ENCODE assay signal across 9 cellular contexts in the genomic region with DNA sequence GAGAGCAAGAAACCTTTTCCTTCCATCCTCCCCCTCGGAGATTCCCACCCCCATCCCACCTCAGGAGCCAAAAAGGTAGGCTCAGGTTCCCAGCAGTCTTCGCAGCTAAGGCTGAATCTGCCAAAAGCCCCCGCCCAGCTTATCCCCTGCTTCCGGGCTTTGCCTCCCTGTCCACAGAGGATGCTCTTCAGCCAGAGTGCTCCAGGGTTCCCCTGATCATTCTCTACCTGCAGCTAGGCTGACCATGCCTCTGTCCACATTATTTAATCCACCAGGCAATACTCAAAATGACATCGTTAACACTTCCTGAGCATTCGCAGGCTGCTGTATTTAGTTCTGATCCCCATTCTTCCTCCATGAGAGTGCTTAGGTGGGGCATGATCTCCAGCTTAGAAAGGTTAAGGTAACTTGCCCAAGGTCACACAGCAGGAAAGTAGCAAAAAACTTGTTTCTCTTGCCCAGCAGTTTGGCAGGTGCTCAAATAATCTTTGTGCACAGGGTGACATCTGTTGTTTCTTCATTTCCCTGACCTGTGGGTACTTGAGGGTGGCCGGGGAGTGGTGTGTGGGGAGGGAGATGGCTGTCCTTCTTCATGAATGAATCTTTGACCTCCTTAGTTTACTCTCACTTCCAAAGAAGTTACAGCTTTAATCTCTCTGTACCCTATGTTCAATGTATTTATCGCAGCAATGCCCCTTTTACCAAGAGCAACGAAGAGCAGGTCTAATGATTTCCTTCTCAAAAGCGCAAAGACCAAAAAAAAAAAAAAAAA. TPM values are rescaled to one million over a fixed set of nuclear protein-coding genes. Genes with fewer than 3 reads are reported as not detected.
DNase-seq lines count a peak whose midpoint lies in the region; ATAC-seq and TF ChIP-seq lines count a peak whose summit lies in the region.
"Had no signal": no experiment of that assay in that cellular context is flagged by ENCODE, and none has a peak within 500 bp of the region (broad histone marks: within the 10 kb centered on the region; RNA-seq: fewer than 3 reads in every experiment).

No MANE protein-coding gene starts in this region.

- TF ChIP-seq POLR2A in body of pancreas (IDR thresholded peaks at IDR 0.05): peak in 2 of 3 donors; percentile 35 to 46

- H3K4me1 ChIP-seq in CD8-positive, alpha-beta memory T cell (ENCODE audit: insufficient read depth, low read length): peaks cover 22% of the 10 kb centered on the region
- H3K4me1 ChIP-seq in HUES64 (ENCODE audit: insufficient read depth, low read length) (peaks cover 17% of the 10 kb centered on the region), body of pancreas (peaks cover 29% of the 10 kb centered on the region), mesenchymal stem cell (ENCODE audit: control insufficient read depth, insufficient read depth, low read depth, low read length) (peaks cover 25% of the 10 kb centered on the region)

- no peaks in the 10 kb centered on the region for H3K9me3 Mint-ChIP-seq in CD8-positive, alpha-beta memory T cell

- no peaks in the 10 kb centered on the region for H3K36me3 ChIP-seq in CD8-positive, alpha-beta memory T cell (ENCODE audit: insufficient read depth, low read length)
- no peaks in the 10 kb centered on the region for H3K36me3 ChIP-seq in HUES64 (ENCODE audit: insufficient read depth, low read length)
- H3K36me3 ChIP-seq in body of pancreas (replicated peaks in 1 of 2; ENCODE audit: insufficient read depth in 1 of 2, low read depth in 2 of 2): no peaks in the 10 kb centered on the region
- H3K36me3 ChIP-seq in mesenchymal stem cell (ENCODE audit: control insufficient read depth in 1 of 2, insufficient read depth in 2 of 2, low read depth in 1 of 2, low read length in 2 of 2): peaks cover 16 to 18% of the 10 kb centered on the region in 2 experiments

- H3K4ac ChIP-seq in mesenchymal stem cell (ENCODE audit: low read depth in 1 of 2, low read length in 2 of 2): peak overlapping the region in 1 of 2 experiments; percentile 17

- peaks cover 0 to 4% (median 0%) of the 10 kb centered on the region in 3 donors for H3K36me3 Mint-ChIP-seq in CD8-positive, alpha-beta memory T cell

- H2BK15ac ChIP-seq in mesenchymal stem cell (ENCODE audit: low read depth, poor library complexity, severe bottlenecking): no peak overlapping the region

- H2AK5ac ChIP-seq in mesenchymal stem cell (ENCODE audit: low read length, severe bottlenecking): no peak overlapping the region

- H2AFZ ChIP-seq in mesenchymal stem cell (ENCODE audit: low read depth, low read length): no peak overlapping the region

- 16% methylated on average over 10 of the region's 10 CpGs for WGBS in HUES64
- 19 to 29% methylated on average over 10 of the region's 10 CpGs for WGBS in body of pancreas, 2 donors
- WGBS in mesenchymal stem cell: 21% methylated on average over 10 of the region's 10 CpGs

- H3K27me3 ChIP-seq in CD8-positive, alpha-beta memory T cell (ENCODE audit: insufficient read depth, low read length, poor library complexity, severe bottlenecking): no peaks in the 10 kb centered on the region
- H3K27me3 ChIP-seq in HUES64 (ENCODE audit: insufficient read depth, low read length): no peaks in the 10 kb centered on the region; the same call in 1 of the 2 replicates
- no peaks in the 10 kb centered on the region for H3K27me3 ChIP-seq in body of pancreas
- no peaks in the 10 kb centered on the region for H3K27me3 ChIP-seq in mesenchymal stem cell (ENCODE audit: control insufficient read depth in 1 of 2, insufficient read depth in 1 of 2, low read length in 2 of 2)

- CTCF ChIA-PET in CD8-positive, alpha-beta memory T cell (lab: Charles Lee): interaction anchor here (0.8 to 2.1 kb wide), 11 partner anchors 9 to 108 kb away, joined by 3 to 12 read pairs (median 4); a partner anchor contains a TSS

- no peak overlapping the region for H3K23ac ChIP-seq in mesenchymal stem cell (ENCODE audit: low read length in 2 of 2)

- H3K18ac ChIP-seq in mesenchymal stem cell (ENCODE audit: low read depth in 1 of 2, low read length in 2 of 2): no peak overlapping the region

- no peak overlapping the region for H3K14ac ChIP-seq in mesenchymal stem cell (ENCODE audit: low read length in 2 of 2)

- POLR2A ChIA-PET in CD8-positive, alpha-beta memory T cell (lab: Charles Lee): interaction anchor here (0.6 to 2.0 kb wide), 6 partner anchors 40 to 747 kb away, joined by 3 to 11 read pairs (median 6); a partner anchor contains a TSS

- no peak overlapping the region for H2BK5ac ChIP-seq in mesenchymal stem cell (ENCODE audit: low read depth, low read length, poor library complexity, severe bottlenecking)

- peaks cover 4% of the 10 kb centered on the region for H3K79me1 ChIP-seq in mesenchymal stem cell (replicated peaks; ENCODE audit: low read length, poor library complexity, severe bottlenecking)

- DNase-seq in CD8-positive, alpha-beta memory T cell: no peak
- DNase-seq in body of pancreas: peak; percentile 40 to 66 (median 57)
- DNase-seq in mesenchymal stem cell: peak; percentile 29
- no peak for DNase-seq in GM19238 (ENCODE audit: insufficient read length, low spot score)
- DNase-seq in LoVo (ENCODE audit: low spot score): no peak

- H4K91ac ChIP-seq in mesenchymal stem cell (ENCODE audit: low read length): no peak overlapping the region

- peak overlapping the region; percentile 24 for H3K27ac ChIP-seq in CD8-positive, alpha-beta memory T cell (ENCODE audit: low read depth, low read length)
- peak overlapping the region; percentile 78 for H3K27ac ChIP-seq in HUES64 (ENCODE audit: low read depth, low read length)
- H3K27ac ChIP-seq in body of pancreas: peak overlapping the region; percentile 36 to 89 (median 83)
- H3K27ac ChIP-seq in mesenchymal stem cell (ENCODE audit: low read length, poor library complexity, severe bottlenecking): no peak overlapping the region

- H4K8ac ChIP-seq in mesenchymal stem cell (ENCODE audit: low read length): no peak overlapping the region

- peak overlapping the region; percentile 59 for H3K9ac ChIP-seq in HUES64 (ENCODE audit: low read depth, low read length)
- H3K9ac ChIP-seq in mesenchymal stem cell (ENCODE audit: low read length): peak overlapping the region; percentile 82

- H2BK120ac ChIP-seq in mesenchymal stem cell (ENCODE audit: low read depth, low read length): no peak overlapping the region

- H3K4me3 Mint-ChIP-seq in CD8-positive, alpha-beta memory T cell: peak overlapping the region; percentile 88 to 95 (median 89)

- H3K9me3 ChIP-seq in CD8-positive, alpha-beta memory T cell (ENCODE audit: low read length): no peaks in the 10 kb centered on the region
- H3K9me3 ChIP-seq in HUES64 (ENCODE audit: insufficient read depth, low read depth, low read length): no peaks in the 10 kb centered on the region
- no peaks in the 10 kb centered on the region for H3K9me3 ChIP-seq in body of pancreas
- no peaks in the 10 kb centered on the region for H3K9me3 ChIP-seq in mesenchymal stem cell (ENCODE audit: control insufficient read depth, low read length)

- H3K4me1 Mint-ChIP-seq in CD8-positive, alpha-beta memory T cell: peaks cover 28 to 45% (median 34%) of the 10 kb centered on the region in 3 donors

- H3K27me3 Mint-ChIP-seq in CD8-positive, alpha-beta memory T cell: peaks cover 0 to 2% of the 10 kb centered on the region in 2 donors

- H3K27ac Mint-ChIP-seq in CD8-positive, alpha-beta memory T cell: peak overlapping the region; percentile 72 to 92 (median 86)

- H3K4me3 ChIP-seq in CD8-positive, alpha-beta memory T cell (ENCODE audit: low read length): peak overlapping the region; percentile 51
- H3K4me3 ChIP-seq in HUES64 (ENCODE audit: low read length) (peak overlapping the region; percentile 64), body of pancreas (peak overlapping the region in 1 of 2 donors; percentile 93), mesenchymal stem cell (ENCODE audit: insufficient read depth in 1 of 2, low read depth in 1 of 2, low read length in 2 of 2) (peak overlapping the region in 1 of 2 experiments; percentile 79)

- ATAC-seq in body of pancreas (peak; percentile 41), GM18502 (IDR thresholded peaks at IDR 0.05; ENCODE audit: poor library complexity, unreplicated experiment) (no peak), HG02588 (IDR thresholded peaks at IDR 0.05; ENCODE audit: unreplicated experiment) (no peak)

- no peak for TF ChIP-seq CTCF in body of pancreas (IDR thresholded peaks at IDR 0.05)

- intact Hi-C loops in body of pancreas (cut with DNase I): loop anchor here (10.0 kb wide), 1 partner anchor 112 kb away; no protein-coding TSS in a partner anchor

- H2BK12ac ChIP-seq in mesenchymal stem cell (ENCODE audit: low read length in 2 of 2): peak overlapping the region in 1 of 2 experiments; percentile 15

- peak overlapping the region; percentile 92 for H3K4me2 ChIP-seq in mesenchymal stem cell (ENCODE audit: low read length, poor library complexity, severe bottlenecking)

RNA-seq across cellular contexts. Expression of a gene that starts 0.9 kb away (rescaled TPM):
- 1 to 10 TPM; 6.6 to 6.7 TPM for total RNA-seq in CD8-positive, alpha-beta memory T cell
- 1.8 TPM for polyA plus RNA-seq in CD8-positive, alpha-beta memory T cell
- polyA plus RNA-seq in HUES64 (2013, experiment 1 of 2): 11.0 TPM
- 12.3 TPM for polyA plus RNA-seq in HUES64 (2013, experiment 2 of 2)
- 10 to 100 TPM in 1 of 2 donors, 1 to 10 TPM in 1; 8.0 to 13.2 TPM for total RNA-seq in body of pancreas
- 11.9 TPM for polyA plus RNA-seq in mesenchymal stem cell (2013, experiment 1 of 2)
- polyA plus RNA-seq in mesenchymal stem cell (2013, experiment 2 of 2): 11.7 TPM

RNA-seq across cellular contexts. Expression of a gene that starts 40.0 kb away (rescaled TPM):
- total RNA-seq in CD8-positive, alpha-beta memory T cell: 10 to 100 TPM; 37.8 to 39.8 TPM
- polyA plus RNA-seq in CD8-positive, alpha-beta memory T cell: 59.6 TPM
- polyA plus RNA-seq in HUES64 (2013, experiment 1 of 2): not detected
- not detected for polyA plus RNA-seq in HUES64 (2013, experiment 2 of 2)
- 1 to 10 TPM in 1 of 2 donors, not detected in 1; 1.0 TPM for total RNA-seq in body of pancreas
- polyA plus RNA-seq in mesenchymal stem cell (2013, experiment 1 of 2): not detected
- not detected for polyA plus RNA-seq in mesenchymal stem cell (2013, experiment 2 of 2)
- total RNA-seq: NCI-H460 had no signal

RNA-seq across cellular contexts. Expression of a gene that starts 43.4 kb away (rescaled TPM):
- total RNA-seq in CD8-positive, alpha-beta memory T cell: 100 to 1,000 TPM; 907 to 915 TPM
- polyA plus RNA-seq in CD8-positive, alpha-beta memory T cell: 35.9 TPM
- 552 TPM for polyA plus RNA-seq in HUES64 (2013, experiment 1 of 2)
- polyA plus RNA-seq in HUES64 (2013, experiment 2 of 2): 394 TPM
- 100 to 1,000 TPM in 1 of 2 donors, 10 to 100 TPM in 1; 73.4 to 137 TPM for total RNA-seq in body of pancreas
- polyA plus RNA-seq in mesenchymal stem cell (2013, experiment 1 of 2): 228 TPM
- 191 TPM for polyA plus RNA-seq in mesenchymal stem cell (2013, experiment 2 of 2)

Comparison
In these comparisons a context has a peak if more than half of its experiments do, and no peak if none do; other contexts are left out.
1. DNase-seq: peak in body of pancreas (4 of 4) and mesenchymal stem cell (single experiment); none in CD8-positive, alpha-beta memory T cell (0 of 5), GM19238 (single experiment) and LoVo (single experiment).
2. RNA of a gene that starts 40.0 kb away (total RNA-seq): 37.8 to 39.8 TPM in CD8-positive, alpha-beta memory T cell; 1.0 TPM in body of pancreas; every median in the first group is over 10 times any median in the second.
3. RNA of a gene that starts 43.4 kb away (total RNA-seq): 907 to 915 TPM in CD8-positive, alpha-beta memory T cell; 73.4 to 137 TPM in body of pancreas; every median in the first group is over 4 times any median in the second.